8 cellular contexts compared by ENCODE assay signal in the genomic region with DNA sequence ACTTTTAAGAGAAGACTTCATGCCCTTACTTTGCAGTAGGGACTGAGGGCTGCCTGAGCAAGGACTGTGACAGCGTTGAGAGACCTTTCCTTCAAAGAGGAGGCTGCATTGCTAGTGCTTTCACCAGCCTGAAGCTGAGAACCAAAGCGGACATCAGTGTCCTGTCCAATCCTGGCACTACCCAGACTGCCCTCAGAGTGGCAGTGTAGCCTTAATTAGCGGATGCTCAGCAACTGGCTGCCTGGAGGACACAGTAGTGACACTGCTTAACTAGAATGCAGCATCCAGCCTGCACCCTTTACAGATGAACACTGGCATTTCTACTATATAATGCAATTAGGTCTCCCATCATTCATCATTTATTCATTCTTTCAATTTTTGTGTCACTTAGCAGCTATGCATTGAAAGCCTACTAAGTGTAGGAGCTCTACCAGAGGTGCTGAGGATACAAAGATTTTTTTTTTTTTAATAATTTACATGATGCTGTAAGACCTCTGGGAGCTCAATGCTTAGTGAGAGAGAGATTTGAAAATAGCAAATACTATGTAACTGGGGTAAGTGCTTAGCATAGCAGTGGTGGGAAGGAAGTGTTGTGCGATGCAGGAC. TPM values are rescaled to one million over a fixed set of nuclear protein-coding genes. Genes with fewer than 3 reads are reported as not detected.
DNase-seq lines count a peak whose midpoint lies in the region; ATAC-seq, FAIRE-seq and TF ChIP-seq lines count a peak whose summit lies in the region.

No MANE protein-coding gene starts in this region.

- no peak for TF ChIP-seq POLR2A in GM18505 (IDR thresholded peaks at IDR 0.05; ENCODE audit: borderline replicate concordance, extremely low read depth, insufficient read depth, insufficient read length)
- no peak for TF ChIP-seq POLR2A in gastrocnemius medialis (IDR thresholded peaks at IDR 0.05)

- no peak overlapping the region for H3K4me3 Mint-ChIP-seq in astrocyte (ENCODE audit: unreplicated experiment)

- in situ Hi-C loops in gastrocnemius medialis (cut with MboI; ENCODE audit: low sequenced_read_pairs in 4 of 4), result loop anchor here (5.0 to 10.0 kb wide), 4 partner anchors 308 to 420 kb away; a partner anchor contains a TSS

- H3K9ac ChIP-seq in astrocyte (ENCODE audit: low read length), result no peak overlapping the region

- no peaks in the 10 kb centered on the region for H3K9me3 ChIP-seq in astrocyte (ENCODE audit: insufficient read depth, low read depth, low read length)
- H3K9me3 ChIP-seq in gastrocnemius medialis, result no peaks in the 10 kb centered on the region

- TF ChIP-seq CTCF in astrocyte (IDR thresholded peaks at IDR 0.05; ENCODE audit: insufficient read depth, low read depth, low read length), result peak; percentile 95
- peak; percentile 71 to 95 (median 86) for TF ChIP-seq CTCF in gastrocnemius medialis (IDR thresholded peaks at IDR 0.05 in 4 of 5, conservative IDR thresholded peaks at IDR 0.05 in 1 of 5)

- FAIRE-seq in astrocyte (lab: Jason Lieb, UNC), result no peak

- no peak overlapping the region for H3K27ac ChIP-seq in astrocyte (ENCODE audit: low read depth, low read length)
- no peak overlapping the region for H3K27ac ChIP-seq in gastrocnemius medialis

- H3K4me2 ChIP-seq in astrocyte (ENCODE audit: low read length), result no peak overlapping the region

- H3K27me3 ChIP-seq in astrocyte (ENCODE audit: insufficient read depth, low read length) (peaks cover 22% of the 10 kb centered on the region), gastrocnemius medialis (no peaks in the 10 kb centered on the region)

- no peaks in the 10 kb centered on the region for H3K36me3 Mint-ChIP-seq in astrocyte (ENCODE audit: low read depth, unreplicated experiment)

- ATAC-seq in GM18505 (IDR thresholded peaks at IDR 0.05; ENCODE audit: unreplicated experiment) (peak; percentile 98), HG02938 (IDR thresholded peaks at IDR 0.05; ENCODE audit: unreplicated experiment) (peak; percentile 98), gastrocnemius medialis (peak; percentile 94 to 99)

- H3K79me2 ChIP-seq in astrocyte (ENCODE audit: insufficient read depth, low read length), result no peaks in the 10 kb centered on the region

- no peak overlapping the region for H2AFZ ChIP-seq in astrocyte (ENCODE audit: low read depth, low read length)

- intact Hi-C loops in gastrocnemius medialis (cut with DNase I; ENCODE audit: low total_unique reads), result loop anchor here (1.0 kb wide), 3 partner anchors 309 to 418 kb away; a partner anchor contains a TSS

- no peak overlapping the region for H3K27ac Mint-ChIP-seq in astrocyte (ENCODE audit: unreplicated experiment)

- DNase-seq in 8988T, result peak; percentile 28
- peak; percentile 71 for DNase-seq in NCI-H146 (lab: John Stamatoyannopoulos, UW)
- DNase-seq in T-helper 1 cell, result peak; percentile 11 to 65 (median 41)
- peak; percentile 45 for DNase-seq in astrocyte (ENCODE audit: low read depth)
- peak; percentile 65 for DNase-seq in hepatic stellate cell (ENCODE audit: low spot score)
- DNase-seq in gastrocnemius medialis, result peak; percentile 42 to 59

- peaks cover 8% of the 10 kb centered on the region for H3K4me1 Mint-ChIP-seq in astrocyte (ENCODE audit: low read depth, unreplicated experiment)

- no peaks in the 10 kb centered on the region for H3K4me1 ChIP-seq in astrocyte (ENCODE audit: insufficient read depth, low read length)
- no peaks in the 10 kb centered on the region for H3K4me1 ChIP-seq in gastrocnemius medialis

- H3K27me3 Mint-ChIP-seq in astrocyte (ENCODE audit: low read depth, unreplicated experiment), result peaks cover 7% of the 10 kb centered on the region

- H3K36me3 ChIP-seq in astrocyte (ENCODE audit: insufficient read depth, low read length) (no peaks in the 10 kb centered on the region), gastrocnemius medialis (no peaks in the 10 kb centered on the region)

- H4K20me1 ChIP-seq in astrocyte (ENCODE audit: insufficient read depth, low read length), result no peaks in the 10 kb centered on the region

- H3K4me3 ChIP-seq in astrocyte (ENCODE audit: insufficient read depth, low read depth, low read length) (no peak overlapping the region), gastrocnemius medialis (no peak overlapping the region)

- H3K9me3 Mint-ChIP-seq in astrocyte (ENCODE audit: unreplicated experiment), result no peaks in the 10 kb centered on the region

RNA-seq across cellular contexts. Expression of a gene that starts 36.9 kb away (rescaled TPM):
- 25.7 and 28.3 TPM in 2 replicates for total RNA-seq in astrocyte
- total RNA-seq in gastrocnemius medialis, result 1 to 10 TPM; 1.5 to 3.4 (median 2.4) TPM
